In genomic region chr19:3096902-3097326, GRCh38 we compare ENCODE assay signal across 12 cellular contexts. TPM values are rescaled to one million over a fixed set of nuclear protein-coding genes. Genes with fewer than 3 reads are reported as not detected.
DNase-seq lines count a peak whose midpoint lies in the region; ATAC-seq, FAIRE-seq and TF ChIP-seq lines count a peak whose summit lies in the region.
"Had no signal": no experiment of that assay in that cellular context is flagged by ENCODE, and none has a peak within 500 bp of the region (broad histone marks: within the 10 kb centered on the region; RNA-seq: fewer than 3 reads in every experiment).

No MANE protein-coding gene starts in this region.

- no peaks in the 10 kb centered on the region for H3K9me3 ChIP-seq in astrocyte (ENCODE audit: insufficient read depth, low read depth, low read length)
- H3K9me3 ChIP-seq in gastrocnemius medialis = no peaks in the 10 kb centered on the region

- no peak for ATAC-seq in gastrocnemius medialis
- no peak for ATAC-seq in HG02610 (IDR thresholded peaks at IDR 0.05; ENCODE audit: unreplicated experiment)
- ATAC-seq in HG03432 (IDR thresholded peaks at IDR 0.05; ENCODE audit: unreplicated experiment) = no peak
- ATAC-seq: activated CD4-positive, alpha-beta T cell treated with anti-CD3 and anti-CD28 coated beads for 36 hours; stimulated activated effector memory CD8-positive, alpha-beta T cell treated with anti-CD3 and anti-CD28 coated beads, Interleukin-12 subunit alpha, Interleukin-12 subunit beta, amount 100 ng/mL, for 72 hours had no signal

- H3K9me3 Mint-ChIP-seq in astrocyte (ENCODE audit: unreplicated experiment) = no peaks in the 10 kb centered on the region
- no peaks in the 10 kb centered on the region for H3K9me3 Mint-ChIP-seq in activated T-helper 2 cell treated with anti-CD3 and anti-CD28 coated beads, Interferon-gamma antibody, Interleukin-2, Interleukin-4, amounts not matched to agents 10 μg/mL and 5 μg/mL and 100 μg/mL, durations not matched to agents 14 hours and 24 hours and 36 hours
- no peaks in the 10 kb centered on the region for H3K9me3 Mint-ChIP-seq in activated T-helper 1 cell treated with anti-CD3 and anti-CD28 coated beads, Interleukin-12 subunit alpha, Interleukin-12 subunit beta, Interleukin-2, Interleukin-4 antibody, amounts not matched to agents 30 ng/mL and 10 ng/mL and 1 ng/mL, durations not matched to agents 14 hours and 24 hours and 36 hours
- H3K9me3 Mint-ChIP-seq: stimulated activated effector memory CD8-positive, alpha-beta T cell treated with anti-CD3 and anti-CD28 coated beads, Interleukin-12 subunit alpha, Interleukin-12 subunit beta, amount 100 ng/mL, for 72 hours had no signal

- no peak overlapping the region for H3K4me3 Mint-ChIP-seq in astrocyte (ENCODE audit: unreplicated experiment)
- no peak overlapping the region for H3K4me3 Mint-ChIP-seq in activated T-helper 2 cell treated with anti-CD3 and anti-CD28 coated beads, Interferon-gamma antibody, Interleukin-2, Interleukin-4, amounts not matched to agents 10 μg/mL and 5 μg/mL and 100 μg/mL, durations not matched to agents 14 hours and 24 hours and 36 hours (ENCODE audit: low read depth)
- no peak overlapping the region for H3K4me3 Mint-ChIP-seq in activated T-helper 1 cell treated with anti-CD3 and anti-CD28 coated beads, Interleukin-12 subunit alpha, Interleukin-12 subunit beta, Interleukin-2, Interleukin-4 antibody, amounts not matched to agents 30 ng/mL and 10 ng/mL and 1 ng/mL, durations not matched to agents 14 hours and 24 hours and 36 hours

- DNase-seq in AG09309 (ENCODE audit: low read depth) = no peak
- DNase-seq in astrocyte (ENCODE audit: low read depth) = no peak
- DNase-seq in gastrocnemius medialis = no peak
- DNase-seq in activated T-helper 2 cell treated with anti-CD3 and anti-CD28 coated beads, Interferon-gamma antibody, Interleukin-2, Interleukin-4, amounts not matched to agents 10 μg/mL and 5 μg/mL and 100 μg/mL, durations not matched to agents 14 hours and 24 hours and 36 hours (ENCODE audit: low spot score) = no peak
- no peak for DNase-seq in activated T-helper 1 cell treated with anti-CD3 and anti-CD28 coated beads, Interleukin-12 subunit alpha, Interleukin-12 subunit beta, Interleukin-2, Interleukin-4 antibody, amounts not matched to agents 30 ng/mL and 10 ng/mL and 1 ng/mL, durations not matched to agents 14 hours and 24 hours and 36 hours (ENCODE audit: low spot score)
- DNase-seq: activated CD4-positive, alpha-beta T cell treated with anti-CD3 and anti-CD28 coated beads for 36 hours; NCI-H1694 treated with DMSO at 0.1 percent for 48 hours had no signal

- peak overlapping the region; percentile 94 for H3K9ac ChIP-seq in astrocyte (ENCODE audit: low read length)

- H4K20me1 ChIP-seq in astrocyte (ENCODE audit: insufficient read depth, low read length) = peaks cover 74% of the 10 kb centered on the region

- H3K27me3 ChIP-seq in astrocyte (ENCODE audit: insufficient read depth, low read length) (no peaks in the 10 kb centered on the region), layer of hippocampus (ENCODE audit: control insufficient read depth, insufficient read depth, low read length) (no peaks in the 10 kb centered on the region), gastrocnemius medialis (no peaks in the 10 kb centered on the region)

- peaks cover 75% of the 10 kb centered on the region for H3K79me2 ChIP-seq in astrocyte (ENCODE audit: insufficient read depth, low read length)

- H3K27ac ChIP-seq in astrocyte (ENCODE audit: low read depth, low read length) (no peak overlapping the region), layer of hippocampus (ENCODE audit: low read depth, low read length) (peak overlapping the region; percentile 25), gastrocnemius medialis (peak overlapping the region; percentile 79 to 92 (median 85))

- H3K4me2 ChIP-seq in astrocyte (ENCODE audit: low read length) = peak overlapping the region; percentile 99

- H3K36me3 Mint-ChIP-seq in astrocyte (ENCODE audit: low read depth, unreplicated experiment) = no peaks in the 10 kb centered on the region
- H3K36me3 Mint-ChIP-seq in activated T-helper 2 cell treated with anti-CD3 and anti-CD28 coated beads, Interferon-gamma antibody, Interleukin-2, Interleukin-4, amounts not matched to agents 10 μg/mL and 5 μg/mL and 100 μg/mL, durations not matched to agents 14 hours and 24 hours and 36 hours (ENCODE audit: low read depth) = no peaks in the 10 kb centered on the region
- H3K36me3 Mint-ChIP-seq in activated T-helper 1 cell treated with anti-CD3 and anti-CD28 coated beads, Interleukin-12 subunit alpha, Interleukin-12 subunit beta, Interleukin-2, Interleukin-4 antibody, amounts not matched to agents 30 ng/mL and 10 ng/mL and 1 ng/mL, durations not matched to agents 14 hours and 24 hours and 36 hours (ENCODE audit: low read depth) = no peaks in the 10 kb centered on the region
- H3K36me3 Mint-ChIP-seq: stimulated activated effector memory CD8-positive, alpha-beta T cell treated with anti-CD3 and anti-CD28 coated beads, Interleukin-12 subunit alpha, Interleukin-12 subunit beta, amount 100 ng/mL, for 72 hours had no signal

- TF ChIP-seq POLR2A in gastrocnemius medialis (IDR thresholded peaks at IDR 0.05) = no peak

- FAIRE-seq in astrocyte (lab: Jason Lieb, UNC) = no peak

- in situ Hi-C loops in gastrocnemius medialis (cut with MboI; ENCODE audit: low sequenced_read_pairs in 4 of 4) = loop anchor here in 1 of 4 donors (25.0 kb wide), 1 partner anchor 135 kb away; no protein-coding TSS in a partner anchor

- TF ChIP-seq CTCF in AG09309 (IDR thresholded peaks at IDR 0.05; ENCODE audit: control insufficient read depth, insufficient read depth, low read depth, low read length, missing control alignments) = no peak
- TF ChIP-seq CTCF in astrocyte (IDR thresholded peaks at IDR 0.05; ENCODE audit: insufficient read depth, low read depth, low read length) = no peak
- TF ChIP-seq CTCF in gastrocnemius medialis (IDR thresholded peaks at IDR 0.05 in 4 of 5, conservative IDR thresholded peaks at IDR 0.05 in 1 of 5) = no peak

- H3K4me3 ChIP-seq in AG09309 (ENCODE audit: control insufficient read depth, low read depth, low read length) (0 out of 2 replicates have a peak overlapping the region, but pooled peaks have one; percentile 68), astrocyte (ENCODE audit: insufficient read depth, low read depth, low read length) (no peak overlapping the region), gastrocnemius medialis (peak overlapping the region; percentile 41 to 84 (median 76))

- peaks cover 2% of the 10 kb centered on the region for H3K27me3 Mint-ChIP-seq in astrocyte (ENCODE audit: low read depth, unreplicated experiment)
- H3K27me3 Mint-ChIP-seq in activated T-helper 2 cell treated with anti-CD3 and anti-CD28 coated beads, Interferon-gamma antibody, Interleukin-2, Interleukin-4, amounts not matched to agents 10 μg/mL and 5 μg/mL and 100 μg/mL, durations not matched to agents 14 hours and 24 hours and 36 hours (ENCODE audit: low read depth) = peaks cover 27% of the 10 kb centered on the region
- peaks cover 51% of the 10 kb centered on the region for H3K27me3 Mint-ChIP-seq in activated T-helper 1 cell treated with anti-CD3 and anti-CD28 coated beads, Interleukin-12 subunit alpha, Interleukin-12 subunit beta, Interleukin-2, Interleukin-4 antibody, amounts not matched to agents 30 ng/mL and 10 ng/mL and 1 ng/mL, durations not matched to agents 14 hours and 24 hours and 36 hours (ENCODE audit: insufficient read depth)
- H3K27me3 Mint-ChIP-seq: activated CD4-positive, alpha-beta T cell treated with anti-CD3 and anti-CD28 coated beads for 36 hours had no signal

- peaks cover 12% of the 10 kb centered on the region for H3K4me1 Mint-ChIP-seq in astrocyte (ENCODE audit: low read depth, unreplicated experiment)
- peaks cover 18% of the 10 kb centered on the region for H3K4me1 Mint-ChIP-seq in activated T-helper 2 cell treated with anti-CD3 and anti-CD28 coated beads, Interferon-gamma antibody, Interleukin-2, Interleukin-4, amounts not matched to agents 10 μg/mL and 5 μg/mL and 100 μg/mL, durations not matched to agents 14 hours and 24 hours and 36 hours (ENCODE audit: low read depth)
- peaks cover 21% of the 10 kb centered on the region for H3K4me1 Mint-ChIP-seq in activated T-helper 1 cell treated with anti-CD3 and anti-CD28 coated beads, Interleukin-12 subunit alpha, Interleukin-12 subunit beta, Interleukin-2, Interleukin-4 antibody, amounts not matched to agents 30 ng/mL and 10 ng/mL and 1 ng/mL, durations not matched to agents 14 hours and 24 hours and 36 hours (ENCODE audit: low read depth)

- no peaks in the 10 kb centered on the region for H3K36me3 ChIP-seq in astrocyte (ENCODE audit: insufficient read depth, low read length)
- H3K36me3 ChIP-seq in gastrocnemius medialis = no peaks in the 10 kb centered on the region

- no peak overlapping the region for H2AFZ ChIP-seq in astrocyte (ENCODE audit: low read depth, low read length)

- H3K27ac Mint-ChIP-seq in astrocyte (ENCODE audit: unreplicated experiment) = no peak overlapping the region
- H3K27ac Mint-ChIP-seq in activated T-helper 2 cell treated with anti-CD3 and anti-CD28 coated beads, Interferon-gamma antibody, Interleukin-2, Interleukin-4, amounts not matched to agents 10 μg/mL and 5 μg/mL and 100 μg/mL, durations not matched to agents 14 hours and 24 hours and 36 hours = no peak overlapping the region
- H3K27ac Mint-ChIP-seq in activated T-helper 1 cell treated with anti-CD3 and anti-CD28 coated beads, Interleukin-12 subunit alpha, Interleukin-12 subunit beta, Interleukin-2, Interleukin-4 antibody, amounts not matched to agents 30 ng/mL and 10 ng/mL and 1 ng/mL, durations not matched to agents 14 hours and 24 hours and 36 hours = no peak overlapping the region
- H3K27ac Mint-ChIP-seq: stimulated activated effector memory CD8-positive, alpha-beta T cell treated with anti-CD3 and anti-CD28 coated beads, Interleukin-12 subunit alpha, Interleukin-12 subunit beta, amount 100 ng/mL, for 72 hours had no signal

- H3K4me1 ChIP-seq in astrocyte (ENCODE audit: insufficient read depth, low read length) (peaks cover 25% of the 10 kb centered on the region), gastrocnemius medialis (peaks cover 55 to 66% of the 10 kb centered on the region in 2 donors)

- intact Hi-C loops in gastrocnemius medialis (cut with DNase I; ENCODE audit: low total_unique reads) = no loop called here
- intact Hi-C loops in activated T-helper 2 cell treated with anti-CD3 and anti-CD28 coated beads, Interferon-gamma antibody, Interleukin-2, Interleukin-4, amounts not matched to agents 10 μg/mL and 5 μg/mL and 100 μg/mL, durations not matched to agents 14 hours and 24 hours and 36 hours (cut with micrococcal nuclease) = no loop called here
- intact Hi-C loops in activated T-helper 1 cell treated with anti-CD3 and anti-CD28 coated beads, Interleukin-12 subunit alpha, Interleukin-12 subunit beta, Interleukin-2, Interleukin-4 antibody, amounts not matched to agents 30 ng/mL and 10 ng/mL and 1 ng/mL, durations not matched to agents 14 hours and 24 hours and 36 hours (cut with micrococcal nuclease) = no loop called here

RNA-seq across cellular contexts. Expression of gene GNA11, which starts 2.8 kb away (rescaled TPM):
- 39.9 and 41.0 TPM in 2 replicates for total RNA-seq in astrocyte
- total RNA-seq in gastrocnemius medialis = 10 to 100 TPM; 38.3 to 72.5 (median 68.5) TPM
- total RNA-seq in activated T-helper 2 cell treated with anti-CD3 and anti-CD28 coated beads, Interferon-gamma antibody, Interleukin-2, Interleukin-4, amounts not matched to agents 10 μg/mL and 5 μg/mL and 100 μg/mL, durations not matched to agents 14 hours and 24 hours and 36 hours = 5.6 and 7.1 TPM in 2 replicates
- 4.1 and 5.7 TPM in 2 replicates for total RNA-seq in activated T-helper 1 cell treated with anti-CD3 and anti-CD28 coated beads, Interleukin-12 subunit alpha, Interleukin-12 subunit beta, Interleukin-2, Interleukin-4 antibody, amounts not matched to agents 30 ng/mL and 10 ng/mL and 1 ng/mL, durations not matched to agents 14 hours and 24 hours and 36 hours

RNA-seq across cellular contexts. Expression of gene TLE5, which starts 34.6 kb away (rescaled TPM):
- 200 and 210 TPM in 2 replicates for total RNA-seq in astrocyte
- total RNA-seq in gastrocnemius medialis = 100 to 1,000 TPM; 437 to 686 (median 474) TPM
- 428 and 432 TPM in 2 replicates for total RNA-seq in activated T-helper 2 cell treated with anti-CD3 and anti-CD28 coated beads, Interferon-gamma antibody, Interleukin-2, Interleukin-4, amounts not matched to agents 10 μg/mL and 5 μg/mL and 100 μg/mL, durations not matched to agents 14 hours and 24 hours and 36 hours
- 378 and 399 TPM in 2 replicates for total RNA-seq in activated T-helper 1 cell treated with anti-CD3 and anti-CD28 coated beads, Interleukin-12 subunit alpha, Interleukin-12 subunit beta, Interleukin-2, Interleukin-4 antibody, amounts not matched to agents 30 ng/mL and 10 ng/mL and 1 ng/mL, durations not matched to agents 14 hours and 24 hours and 36 hours

RNA-seq across cellular contexts. Expression of gene GNA15, which starts 38.9 kb away (rescaled TPM):
- total RNA-seq in astrocyte = not detected in 2 replicates
- 1 to 10 TPM in 1 of 4 donors, under 1 TPM in 3; 0.51 to 1.2 (median 0.81) TPM for total RNA-seq in gastrocnemius medialis
- total RNA-seq in activated T-helper 2 cell treated with anti-CD3 and anti-CD28 coated beads, Interferon-gamma antibody, Interleukin-2, Interleukin-4, amounts not matched to agents 10 μg/mL and 5 μg/mL and 100 μg/mL, durations not matched to agents 14 hours and 24 hours and 36 hours = 174 and 176 TPM in 2 replicates
- total RNA-seq in activated T-helper 1 cell treated with anti-CD3 and anti-CD28 coated beads, Interleukin-12 subunit alpha, Interleukin-12 subunit beta, Interleukin-2, Interleukin-4 antibody, amounts not matched to agents 30 ng/mL and 10 ng/mL and 1 ng/mL, durations not matched to agents 14 hours and 24 hours and 36 hours = 103 and 109 TPM in 2 replicates
- total RNA-seq: chondrocyte had no signal

Comparison
In these comparisons a context has a peak if more than half of its experiments do, and no peak if none do; other contexts are left out.
1. RNA of gene GNA15, which starts 38.9 kb away (total RNA-seq): 174 to 176 TPM in activated T-helper 2 cell treated with anti-CD3 and anti-CD28 coated beads, Interferon-gamma antibody, Interleukin-2, Interleukin-4, amounts not matched to agents 10 μg/mL and 5 μg/mL and 100 μg/mL, durations not matched to agents 14 hours and 24 hours and 36 hours and 103 to 109 TPM in activated T-helper 1 cell treated with anti-CD3 and anti-CD28 coated beads, Interleukin-12 subunit alpha, Interleukin-12 subunit beta, Interleukin-2, Interleukin-4 antibody, amounts not matched to agents 30 ng/mL and 10 ng/mL and 1 ng/mL, durations not matched to agents 14 hours and 24 hours and 36 hours; 0.51 to 1.2 TPM in gastrocnemius medialis and not detected in astrocyte; every median in the first group is over 10 times any median in the second.